In the genomic region with DNA sequence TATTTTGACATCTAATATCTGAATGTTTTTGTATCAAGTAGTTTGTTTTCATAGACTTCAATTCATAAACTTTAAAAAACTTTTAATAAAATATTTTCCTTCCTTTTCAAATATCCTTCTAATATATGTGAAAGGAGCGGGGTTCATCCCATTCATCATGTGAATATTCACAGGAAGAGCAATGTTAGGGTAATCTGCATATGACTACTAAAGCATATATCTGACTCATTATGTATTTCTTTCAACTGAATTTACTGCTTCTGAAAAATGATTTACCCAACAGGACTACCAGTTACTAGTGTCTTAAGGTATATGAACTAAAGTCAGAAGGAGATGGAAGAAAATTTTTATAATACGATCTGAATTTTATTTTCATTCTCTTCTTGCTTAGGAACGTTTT, we compare ENCODE assay signal across 24 cellular contexts. TPM values are rescaled to one million over a fixed set of nuclear protein-coding genes. Genes with fewer than 3 reads are reported as not detected.
DNase-seq lines count a peak whose midpoint lies in the region; ATAC-seq, FAIRE-seq and TF ChIP-seq lines count a peak whose summit lies in the region.
"Had no signal": no experiment of that assay in that cellular context is flagged by ENCODE, and none has a peak within 500 bp of the region (broad histone marks: within the 10 kb centered on the region; RNA-seq: fewer than 3 reads in every experiment).

No MANE protein-coding gene starts in this region.

- 86% methylated on average over 3 of the region's 3 CpGs for WGBS in K562 (ENCODE audit: insufficient coverage, low coverage, missing lambda C conversion rate)
- 85 to 96% methylated on average over 3 of the region's 3 CpGs for WGBS in testis, 2 donors

- ATAC-seq in K562 (no peak), GM21529 (IDR thresholded peaks at IDR 0.05; ENCODE audit: unreplicated experiment) (no peak)
- ATAC-seq: CD8-positive, alpha-beta T cell had no signal

- H3K27me3 ChIP-seq in K562 (ENCODE audit: control insufficient read depth in 2 of 2, insufficient read depth in 2 of 2, low read length in 2 of 2), result no peaks in the 10 kb centered on the region
- no peaks in the 10 kb centered on the region for H3K27me3 ChIP-seq in osteoblast (ENCODE audit: insufficient read depth, low read length)
- no peaks in the 10 kb centered on the region for H3K27me3 ChIP-seq in testis
- H3K27me3 ChIP-seq: BLaER1 had no signal

- H3K4me1 ChIP-seq in K562 (replicated peaks in 1 of 2; ENCODE audit: control insufficient read depth in 2 of 2, insufficient read depth in 2 of 2, low read length in 2 of 2), result no peaks in the 10 kb centered on the region; a peak in 1 of 5 replicates
- H3K4me1 ChIP-seq in osteoblast (ENCODE audit: insufficient read depth, low read length), result no peaks in the 10 kb centered on the region
- no peaks in the 10 kb centered on the region for H3K4me1 ChIP-seq in testis
- H3K4me1 ChIP-seq: BLaER1, Caco-2 had no signal

- intact Hi-C loops in K562 (cut with micrococcal nuclease), result no loop called here
- intact Hi-C loops in testis (cut with DNase I; ENCODE audit: low total_unique reads), result no loop called here

- TF ChIP-seq EP300 in K562 (IDR thresholded peaks at IDR 0.05; ENCODE audit: low read length), result no peak

- H3K9me1 ChIP-seq in K562 (ENCODE audit: control insufficient read depth, insufficient read depth, low read length), result no peaks in the 10 kb centered on the region

- TF ChIP-seq POLR2A in K562 (conservative IDR thresholded peaks at IDR 0.05) (no peak), testis (IDR thresholded peaks at IDR 0.05) (no peak)

- H3K79me2 ChIP-seq in K562 (ENCODE audit: control insufficient read depth, insufficient read depth, low read length) (no peaks in the 10 kb centered on the region), osteoblast (ENCODE audit: insufficient read depth, low read length) (no peaks in the 10 kb centered on the region)

- H3K4me2 ChIP-seq in K562 (ENCODE audit: insufficient read depth, low read length), result no peak overlapping the region
- no peak overlapping the region for H3K4me2 ChIP-seq in osteoblast (ENCODE audit: insufficient read depth, low read length)
- H3K4me2 ChIP-seq: BLaER1 had no signal

- no peak overlapping the region for H2AFZ ChIP-seq in K562 (ENCODE audit: low read depth, low read length)
- no peak overlapping the region for H2AFZ ChIP-seq in osteoblast (ENCODE audit: low read length)

- TF ChIP-seq CTCF in K562 (IDR thresholded peaks at IDR 0.05 in 2 of 3, conservative IDR thresholded peaks at IDR 0.05 in 1 of 3; ENCODE audit: insufficient read depth in 2 of 3, low read depth in 1 of 3, low read length in 3 of 3) (no peak), osteoblast (IDR thresholded peaks at IDR 0.05; ENCODE audit: extremely low read depth, low read depth, low read length) (no peak), testis (IDR thresholded peaks at IDR 0.05) (no peak)

- H3K27ac ChIP-seq in K562 (ENCODE audit: extremely low read depth, low read depth, low read length) (no peak overlapping the region), epithelial cell of prostate (peak overlapping the region; percentile 30), osteoblast (ENCODE audit: low read depth, low read length) (no peak overlapping the region), testis (no peak overlapping the region)
- H3K27ac ChIP-seq: 22Rv1, BLaER1, C4-2B had no signal

- no peaks in the 10 kb centered on the region for H4K20me1 ChIP-seq in K562 (replicated peaks; ENCODE audit: control insufficient read depth, insufficient read depth, low read length)
- H4K20me1 ChIP-seq in osteoblast (ENCODE audit: insufficient read depth, low read length), result no peaks in the 10 kb centered on the region
- H4K20me1 ChIP-seq: BLaER1 had no signal

- FAIRE-seq in K562 (lab: Jason Lieb, UNC), result peak; percentile 37
- FAIRE-seq: GM12891, GM18507, H54 had no signal

- BruUV-seq in K562 (replicated peaks; lab: Mats Ljungman, UMichigan), result no TSS peak

- POLR2A ChIA-PET in K562 (lab: Yijun Ruan, JAX), result interaction anchor here (1.1 kb wide), 1 partner anchor 9 kb away, joined by 3 read pairs; no protein-coding TSS in a partner anchor

- no peak overlapping the region for H3K9ac ChIP-seq in K562 (ENCODE audit: insufficient read depth in 1 of 2, low read depth in 2 of 2, low read length in 2 of 2)
- H3K9ac ChIP-seq: BLaER1 had no signal

- H3K9me3 ChIP-seq in K562 (replicated peaks; ENCODE audit: control insufficient read depth, insufficient read depth, low read depth, low read length) (no peaks in the 10 kb centered on the region), osteoblast (ENCODE audit: low read depth, low read length) (no peaks in the 10 kb centered on the region), testis (no peaks in the 10 kb centered on the region)
- H3K9me3 ChIP-seq: BLaER1, Caco-2, HAP-1 had no signal

- TF ChIP-seq RAD21 in K562 (CRISPR knock-in tag; conservative IDR thresholded peaks at IDR 0.05 in 1 of 2, IDR thresholded peaks at IDR 0.05 in 1 of 2), result no peak

- in situ Hi-C loops in K562 (cut with MboI), result no loop called here

- H3K4me3 ChIP-seq in K562, result no peak overlapping the region
- no peak overlapping the region for H3K4me3 ChIP-seq in osteoblast (ENCODE audit: insufficient read depth, low read length)
- no peak overlapping the region for H3K4me3 ChIP-seq in testis
- H3K4me3 ChIP-seq: BLaER1, HAP-1 had no signal

- H3K36me3 ChIP-seq in K562 (ENCODE audit: control insufficient read depth, insufficient read depth, low read length) (peaks cover 19% of the 10 kb centered on the region; the same call in 1 of the 3 replicates), osteoblast (ENCODE audit: insufficient read depth, low read length) (peaks cover 5% of the 10 kb centered on the region), testis (ENCODE audit: low read depth, missing control alignments) (no peaks in the 10 kb centered on the region)

- DNase-seq in ELR (ENCODE audit: low read depth) (peak; percentile 66), K562 (ENCODE audit: extremely low read depth in 1 of 4, low spot score in 3 of 4) (no peak), epithelial cell of prostate (ENCODE audit: low read depth, low spot score) (no peak), osteoblast (ENCODE audit: insufficient read length, low spot score, missing footprints) (peak; percentile 17), iPS-NIHi11 (ENCODE audit: low spot score) (no peak), testis (no peak), NCI-H187 (lab: John Stamatoyannopoulos, UW) (no peak)
- DNase-seq: Caco-2; CD4-positive, CD25-positive, alpha-beta regulatory T cell; CD8-positive, alpha-beta T cell; DMS 273 treated with DMSO at 0.1 percent for 48 hours; DMS79; EL; GF-D8; GOT3; HFFc6 had no signal

- CTCF ChIA-PET in K562 (lab: Yijun Ruan, JAX; ENCODE audit: low intra/inter-chr PET ratio), result no interaction called here

TF ChIP-seq in K562, 482 proteins besides CTCF, POLR2A, EP300 and RAD21 (continues in another document):
- TF ChIP-seq, protein P1, sequence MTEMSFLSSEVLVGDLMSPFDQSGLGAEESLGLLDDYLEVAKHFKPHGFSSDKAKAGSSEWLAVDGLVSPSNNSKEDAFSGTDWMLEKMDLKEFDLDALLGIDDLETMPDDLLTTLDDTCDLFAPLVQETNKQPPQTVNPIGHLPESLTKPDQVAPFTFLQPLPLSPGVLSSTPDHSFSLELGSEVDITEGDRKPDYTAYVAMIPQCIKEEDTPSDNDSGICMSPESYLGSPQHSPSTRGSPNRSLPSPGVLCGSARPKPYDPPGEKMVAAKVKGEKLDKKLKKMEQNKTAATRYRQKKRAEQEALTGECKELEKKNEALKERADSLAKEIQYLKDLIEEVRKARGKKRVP (CRISPR knock-in tag; IDR thresholded peaks at IDR 0.05), result no peak

RNA-seq across cellular contexts. Expression of a gene that starts 30.5 kb away (rescaled TPM):
- 15.4 and 17.6 TPM in 2 replicates for total RNA-seq in K562 (2011; cell fraction: chromatin; rRNA removed; ENCODE audit: low replicate concordance)
- total RNA-seq in K562 (2011; cell fraction: nucleolus; rRNA removed), result 20.0 and 20.5 TPM in 2 replicates
- 20.5 and 27.2 TPM in 2 replicates for total RNA-seq in K562 (2011; cell fraction: nucleoplasm; rRNA removed)
- 18.5 and 21.6 TPM in 2 replicates for total RNA-seq in K562 (2014; rRNA removed)
- 17.1 and 20.8 TPM in 2 replicates for total RNA-seq in K562 (2014; rRNA removed; fragmentation: Illumina TruSeq; extraction: Trizol)
- total RNA-seq in K562 (2015; rRNA removed; fragmentation: Illumina TruSeq; extraction: Trizol), result 13.9 and 14.3 TPM in 2 replicates
- total RNA-seq in K562 (2021), result 14.5 and 15.7 TPM in 2 replicates
- polyA plus RNA-seq in K562 (2011; rRNA removed), result 10.1 and 10.2 TPM in 2 replicates
- 8.9 and 10.3 TPM in 2 replicates for polyA plus RNA-seq in K562 (2011; cell fraction: cytosol; rRNA removed)
- polyA plus RNA-seq in K562 (2011; cell fraction: nucleus; rRNA removed), result 4.3 and 6.8 TPM in 2 replicates
- polyA plus RNA-seq in K562 (2012), result 16.4 and 25.2 TPM in 2 replicates
- polyA plus RNA-seq in K562 (2014; fragmentation: Illumina TruSeq; extraction: Trizol), result 13.6 and 15.6 TPM in 2 replicates
- 10 to 100 TPM; 16.4 to 20.1 TPM for polyA plus RNA-seq in K562 (2014; fragmentation: Nextera tagmentation; extraction: Ambion mirVana)
- polyA plus RNA-seq in K562 (2014; rRNA removed), result 12.4 and 12.8 TPM in 2 replicates
- 8.4 and 14.6 TPM in 2 replicates for polyA minus RNA-seq in K562 (2011; rRNA and poly(A)+ RNA removed)
- polyA minus RNA-seq in K562 (2011; cell fraction: cytosol; rRNA and poly(A)+ RNA removed), result 3.0 and 5.6 TPM in 2 replicates
- polyA minus RNA-seq in K562 (2011; cell fraction: nucleus; rRNA and poly(A)+ RNA removed), result 5.3 and 8.9 TPM in 2 replicates
- total RNA-seq in osteoblast, result 52.5 and 66.6 TPM in 2 replicates
- total RNA-seq in testis, result 10 to 100 TPM; 14.6 to 20.9 TPM
- polyA plus RNA-seq in testis (ENCODE audit: insufficient read depth, low read depth, low replicate concordance), result 22.9 TPM

RNA-seq across cellular contexts. Expression of a gene that starts 43.0 kb away (rescaled TPM):
- 47.4 and 109 TPM in 2 replicates for total RNA-seq in K562 (2011; cell fraction: chromatin; rRNA removed; ENCODE audit: low replicate concordance)
- 16.8 and 25.7 TPM in 2 replicates for total RNA-seq in K562 (2011; cell fraction: nucleolus; rRNA removed)
- total RNA-seq in K562 (2011; cell fraction: nucleoplasm; rRNA removed), result 48.0 and 56.9 TPM in 2 replicates
- total RNA-seq in K562 (2014; rRNA removed), result 18.1 and 21.7 TPM in 2 replicates
- 29.0 and 31.5 TPM in 2 replicates for total RNA-seq in K562 (2014; rRNA removed; fragmentation: Illumina TruSeq; extraction: Trizol)
- 40.9 and 42.8 TPM in 2 replicates for total RNA-seq in K562 (2015; rRNA removed; fragmentation: Illumina TruSeq; extraction: Trizol)
- 25.9 and 35.5 TPM in 2 replicates for total RNA-seq in K562 (2021)
- polyA plus RNA-seq in K562 (2011; rRNA removed), result 17.6 and 22.4 TPM in 2 replicates
- polyA plus RNA-seq in K562 (2011; cell fraction: cytosol; rRNA removed), result 12.4 and 18.5 TPM in 2 replicates
- polyA plus RNA-seq in K562 (2011; cell fraction: nucleus; rRNA removed), result 37.6 and 44.8 TPM in 2 replicates
- polyA plus RNA-seq in K562 (2012), result 14.8 and 17.1 TPM in 2 replicates
- polyA plus RNA-seq in K562 (2014; fragmentation: Illumina TruSeq; extraction: Trizol), result 31.1 and 41.2 TPM in 2 replicates
- 10 to 100 TPM; 10.0 to 12.0 TPM for polyA plus RNA-seq in K562 (2014; fragmentation: Nextera tagmentation; extraction: Ambion mirVana)
- polyA plus RNA-seq in K562 (2014; rRNA removed), result 16.2 and 18.8 TPM in 2 replicates
- polyA minus RNA-seq in K562 (2011; rRNA and poly(A)+ RNA removed), result 65.3 and 73.0 TPM in 2 replicates
- 10.9 and 21.6 TPM in 2 replicates for polyA minus RNA-seq in K562 (2011; cell fraction: cytosol; rRNA and poly(A)+ RNA removed)
- 20.2 and 37.7 TPM in 2 replicates for polyA minus RNA-seq in K562 (2011; cell fraction: nucleus; rRNA and poly(A)+ RNA removed)
- total RNA-seq in osteoblast, result 86.3 and 101 TPM in 2 replicates
- 100 to 1,000 TPM; 118 to 133 TPM for total RNA-seq in testis
- polyA plus RNA-seq in testis (ENCODE audit: insufficient read depth, low read depth, low replicate concordance), result 42.3 TPM

Comparison
In these comparisons a context has a peak if more than half of its experiments do, and no peak if none do; other contexts are left out.
1. DNase-seq: peak in ELR (single experiment) and osteoblast (single experiment); none in K562 (0 of 4), epithelial cell of prostate (single experiment), iPS-NIHi11 (single experiment), testis (single experiment) and NCI-H187 (0 of 2).